ENCODE assay signal across 8 cellular contexts in genomic region chr18:35241523-35241804, GRCh38. TPM values are rescaled to one million over a fixed set of nuclear protein-coding genes. Genes with fewer than 3 reads are reported as not detected.
DNase-seq lines count a peak whose midpoint lies in the region; ATAC-seq lines count a peak whose summit lies in the region.

No MANE protein-coding gene starts in this region.

- peak overlapping the region; percentile 92 for H3K4me3 Mint-ChIP-seq in T-helper 2 cell treated with Interferon-gamma antibody and Interleukin-4, amounts not matched to agents 5 μg/mL and 100 μg/mL, for 36 hours
- peak overlapping the region; percentile 98 for H3K4me3 Mint-ChIP-seq in stimulated activated memory B cell treated with anti-CD40 and anti-IgM and Interleukin-4, amounts not matched to agents 10 μg/mL and 1 μg/mL and 100 μg/mL, for 72 hours

- 0% methylated on average over 3 of the region's 3 CpGs for WGBS in right cardiac atrium

- peak overlapping the region; percentile 87 for H3K4me3 ChIP-seq in right cardiac atrium (ENCODE audit: low read length)

- peaks cover 7% of the 10 kb centered on the region for H3K4me1 Mint-ChIP-seq in T-helper 2 cell treated with Interferon-gamma antibody and Interleukin-4, amounts not matched to agents 5 μg/mL and 100 μg/mL, for 36 hours (ENCODE audit: low read depth)
- peaks cover 21% of the 10 kb centered on the region for H3K4me1 Mint-ChIP-seq in stimulated activated memory B cell treated with anti-CD40 and anti-IgM and Interleukin-4, amounts not matched to agents 10 μg/mL and 1 μg/mL and 100 μg/mL, for 72 hours

- H3K36me3 Mint-ChIP-seq in T-helper 2 cell treated with Interferon-gamma antibody and Interleukin-4, amounts not matched to agents 5 μg/mL and 100 μg/mL, for 36 hours (ENCODE audit: low read depth): peaks cover 46% of the 10 kb centered on the region
- H3K36me3 Mint-ChIP-seq in stimulated activated memory B cell treated with anti-CD40 and anti-IgM and Interleukin-4, amounts not matched to agents 10 μg/mL and 1 μg/mL and 100 μg/mL, for 72 hours: peaks cover 42% of the 10 kb centered on the region

- H3K27me3 ChIP-seq in right cardiac atrium (ENCODE audit: control insufficient read depth, insufficient read depth): no peaks in the 10 kb centered on the region

- no peaks in the 10 kb centered on the region for H3K27me3 Mint-ChIP-seq in T-helper 2 cell treated with Interferon-gamma antibody and Interleukin-4, amounts not matched to agents 5 μg/mL and 100 μg/mL, for 36 hours (ENCODE audit: low read depth)
- no peaks in the 10 kb centered on the region for H3K27me3 Mint-ChIP-seq in stimulated activated memory B cell treated with anti-CD40 and anti-IgM and Interleukin-4, amounts not matched to agents 10 μg/mL and 1 μg/mL and 100 μg/mL, for 72 hours

- H3K27ac Mint-ChIP-seq in T-helper 2 cell treated with Interferon-gamma antibody and Interleukin-4, amounts not matched to agents 5 μg/mL and 100 μg/mL, for 36 hours: peak overlapping the region; percentile 96
- peak overlapping the region; percentile 100 for H3K27ac Mint-ChIP-seq in stimulated activated memory B cell treated with anti-CD40 and anti-IgM and Interleukin-4, amounts not matched to agents 10 μg/mL and 1 μg/mL and 100 μg/mL, for 72 hours

- no peak for ATAC-seq in right cardiac atrium
- no peak for ATAC-seq in stimulated activated memory B cell treated with anti-CD40 and anti-IgM and Interleukin-4, amounts not matched to agents 10 μg/mL and 1 μg/mL and 100 μg/mL, for 72 hours

- intact Hi-C loops in right cardiac atrium (cut with DNase I): loop anchor here in 1 of 4 donors (5.0 kb wide), 1 partner anchor 101 kb away; the partner anchor contains the start of gene ZNF24

- no peak overlapping the region for H3K27ac ChIP-seq in right cardiac atrium (ENCODE audit: low read length)

- no peaks in the 10 kb centered on the region for H3K4me1 ChIP-seq in right cardiac atrium (ENCODE audit: control insufficient read depth, insufficient read depth, low read length)

- H3K9me3 ChIP-seq in right cardiac atrium (ENCODE audit: control insufficient read depth, low read length): no peaks in the 10 kb centered on the region

- DNase-seq in NCI-H1105 treated with DMSO at 0.1 percent for 48 hours (lab: John Stamatoyannopoulos, UW) (peak; percentile 37), NCI-H1105 (lab: John Stamatoyannopoulos, UW) (no peak), right cardiac atrium (no peak), HCEC 1CT (no peak), D341Med (ENCODE audit: low spot score) (no peak)
- no peak for DNase-seq in T-helper 2 cell treated with Interferon-gamma antibody and Interleukin-4, amounts not matched to agents 5 μg/mL and 100 μg/mL, for 36 hours (ENCODE audit: low spot score)
- no peak for DNase-seq in activated effector memory CD4-positive, alpha-beta T cell treated with Interleukin-2 at 50 U/mL for 16 hours

- H3K9me3 Mint-ChIP-seq in T-helper 2 cell treated with Interferon-gamma antibody and Interleukin-4, amounts not matched to agents 5 μg/mL and 100 μg/mL, for 36 hours: peaks cover 32% of the 10 kb centered on the region
- peaks cover 25% of the 10 kb centered on the region for H3K9me3 Mint-ChIP-seq in stimulated activated memory B cell treated with anti-CD40 and anti-IgM and Interleukin-4, amounts not matched to agents 10 μg/mL and 1 μg/mL and 100 μg/mL, for 72 hours

RNA-seq across cellular contexts. Expression of gene ZNF397, which starts 0.6 kb away (rescaled TPM):
- total RNA-seq in right cardiac atrium: 10 to 100 TPM; 18.6 to 21.8 (median 19.4) TPM
- polyA plus RNA-seq in right cardiac atrium: 12.5 TPM

RNA-seq across cellular contexts. Expression of gene ZSCAN30, which starts 48.6 kb away (rescaled TPM):
- 10 to 100 TPM; 17.6 to 30.9 (median 20.4) TPM for total RNA-seq in right cardiac atrium
- 16.9 TPM for polyA plus RNA-seq in right cardiac atrium
